In genomic region chr9:123187131-123187530, GRCh38 we compare ENCODE assay signal across 19 cellular contexts.
"Had no signal": no experiment of that assay in that cellular context is flagged by ENCODE, and none has a peak within 500 bp of the region (broad histone marks: within the 10 kb centered on the region; RNA-seq: fewer than 3 reads in every experiment).

No MANE protein-coding gene starts in this region.

- H3K4me1 ChIP-seq: lower lobe of right lung, psoas muscle, right lobe of liver, suprapubic skin had no signal

- H3K9me3 ChIP-seq: left lung, lower lobe of right lung, psoas muscle, right lobe of liver, suprapubic skin, thyroid gland had no signal

- H3K4me3 ChIP-seq: dorsolateral prefrontal cortex, left lung, lower lobe of right lung, psoas muscle, right lobe of liver, suprapubic skin, thyroid gland had no signal

- H3K27me3 ChIP-seq: dorsolateral prefrontal cortex, left lung, right lobe of liver, suprapubic skin, thyroid gland had no signal

- DNase-seq: cortex of kidney; dorsolateral prefrontal cortex; effector CD8-positive, alpha-beta T cell; islet precursor cell; left lung; lower lobe of right lung; mesenchymal stem cell; midbrain; nephron progenitor cell; psoas muscle; retina; right lobe of liver; stimulated activated CD4-positive, alpha-beta T cell treated with anti-CD3 and anti-CD28 coated beads, Interleukin-2, amount 100 ng/mL, for 24 hours; stimulated activated naive CD8-positive, alpha-beta T cell treated with anti-CD3 and anti-CD28 coated beads, Interleukin-15, Interleukin-2, amounts not matched to agents 100 U/mL and 50 U/mL, for 24 hours; thyroid gland had no signal

- H3K27ac ChIP-seq: dorsolateral prefrontal cortex, left lung, lower lobe of right lung, psoas muscle, right lobe of liver, suprapubic skin, thyroid gland had no signal

- ATAC-seq: esophagus mucosa; left lung; lower lobe of right lung; psoas muscle; right lobe of liver; stimulated activated naive CD8-positive, alpha-beta T cell treated with anti-CD3 and anti-CD28 coated beads, Interleukin-15, Interleukin-2, amounts not matched to agents 100 U/mL and 50 U/mL, for 24 hours had no signal

- H3K36me3 ChIP-seq: left lung, lower lobe of right lung, right lobe of liver, suprapubic skin, thyroid gland had no signal

- FAIRE-seq: frontal cortex, urothelium cell line had no signal
